ENCODE assay signal across 11 cellular contexts in the genomic region with DNA sequence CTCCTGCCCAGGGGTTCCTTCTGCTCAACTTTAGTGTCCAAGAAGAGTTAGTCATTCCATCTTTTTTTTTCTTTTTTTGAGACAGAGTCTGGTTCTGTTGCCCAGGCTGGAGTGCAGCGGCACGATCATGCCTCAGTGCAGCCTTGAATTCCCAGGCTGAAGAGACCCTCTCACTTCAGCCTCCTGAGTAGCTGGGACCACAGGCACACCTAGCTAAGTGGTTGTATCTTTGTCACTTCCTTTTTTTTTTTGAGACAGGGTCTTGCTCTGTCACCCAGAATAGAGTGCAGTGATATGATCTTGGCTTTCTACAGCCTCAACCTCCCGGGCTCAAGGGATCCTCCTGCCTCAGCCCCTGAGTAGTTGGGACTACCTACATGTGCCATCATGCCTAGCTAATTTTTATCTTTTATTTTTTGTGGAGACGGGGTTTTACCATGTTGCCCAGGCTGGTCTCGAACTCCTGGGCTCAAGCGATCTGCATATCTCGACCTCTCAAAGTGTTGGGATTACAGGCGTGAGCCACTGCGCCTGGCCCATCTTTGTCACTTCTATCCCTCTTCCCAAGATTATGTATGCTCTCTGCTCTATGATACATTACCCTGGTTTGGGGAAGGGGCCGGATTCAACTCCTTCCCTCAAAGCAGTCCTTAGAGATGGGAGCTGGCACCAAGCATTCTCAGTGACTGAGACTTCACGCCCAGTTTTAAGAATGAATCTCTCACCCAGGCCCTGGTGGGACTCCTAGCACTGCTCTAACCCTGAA. TPM values are rescaled to one million over a fixed set of nuclear protein-coding genes. Genes with fewer than 3 reads are reported as not detected.
A peak's percentile ranks its signal among the peaks of the same experiment; 100 is the strongest.
DNase-seq lines count a peak whose midpoint lies in the region; ATAC-seq and TF ChIP-seq lines count a peak whose summit lies in the region.
"Had no signal": no experiment of that assay in that cellular context is flagged by ENCODE, and none has a peak within 500 bp of the region (broad histone marks: within the 10 kb centered on the region; RNA-seq: fewer than 3 reads in every experiment).

No MANE protein-coding gene starts in this region.

- no peaks in the 10 kb centered on the region for H3K9me3 ChIP-seq in CD4-positive, alpha-beta memory T cell (ENCODE audit: control insufficient read depth in 1 of 2, low read length in 2 of 2)
- H3K9me3 ChIP-seq in PC-9 (ENCODE audit: insufficient read depth, low read depth): no peaks in the 10 kb centered on the region
- no peaks in the 10 kb centered on the region for H3K9me3 ChIP-seq in parathyroid adenoma (ENCODE audit: control insufficient read depth, low read length)
- no peaks in the 10 kb centered on the region for H3K9me3 ChIP-seq in HAP-1
- H3K9me3 ChIP-seq in upper lobe of right lung: no peaks in the 10 kb centered on the region
- H3K9me3 ChIP-seq: Peyer's patch had no signal

- H3K36me3 Mint-ChIP-seq in CD4-positive, alpha-beta memory T cell: peaks cover 0 to 4% of the 10 kb centered on the region in 2 donors
- H3K36me3 Mint-ChIP-seq in dendritic cell treated with granulocyte-macrophage colony-stimulating factor and Interleukin-4, amounts not matched to agents 40 ng/mL and 50 ng/mL, for 4 days (ENCODE audit: low read depth): peaks cover 50% of the 10 kb centered on the region
- H3K36me3 Mint-ChIP-seq: brain had no signal

- peaks cover 48% of the 10 kb centered on the region for H3K4me1 ChIP-seq in CD4-positive, alpha-beta memory T cell (ENCODE audit: insufficient read depth, low read length)
- H3K4me1 ChIP-seq in PC-9 (replicated peaks; ENCODE audit: insufficient read depth) (peaks cover 56% of the 10 kb centered on the region), parathyroid adenoma (no peaks in the 10 kb centered on the region), HAP-1 (peaks cover 3% of the 10 kb centered on the region; the same call in 1 of the 2 replicates), upper lobe of right lung (peaks cover 10% of the 10 kb centered on the region)

- no peaks in the 10 kb centered on the region for H3K36me3 ChIP-seq in CD4-positive, alpha-beta memory T cell (ENCODE audit: insufficient read depth, low read length)
- H3K36me3 ChIP-seq in PC-9 (ENCODE audit: low read depth) (0 out of 2 replicates have a peak, but pooled peaks cover 5% of the 10 kb centered on the region), parathyroid adenoma (ENCODE audit: control insufficient read depth, insufficient read depth, low read length) (no peaks in the 10 kb centered on the region), HAP-1 (replicated peaks) (peaks cover 8% of the 10 kb centered on the region), upper lobe of right lung (peaks cover 21% of the 10 kb centered on the region)

- H3K9me3 Mint-ChIP-seq in CD4-positive, alpha-beta memory T cell: peaks cover 0 to 4% (median 0%) of the 10 kb centered on the region in 8 donors
- H3K9me3 Mint-ChIP-seq in dendritic cell treated with granulocyte-macrophage colony-stimulating factor and Interleukin-4, amounts not matched to agents 40 ng/mL and 50 ng/mL, for 4 days: no peaks in the 10 kb centered on the region

- H3K4me2 ChIP-seq in PC-9: peak overlapping the region; percentile 78
- no peak overlapping the region for H3K4me2 ChIP-seq in parathyroid adenoma (ENCODE audit: low read length)

- H3K79me2 ChIP-seq in PC-9 (ENCODE audit: low read depth) (peaks cover 4% of the 10 kb centered on the region), parathyroid adenoma (peaks cover 5% of the 10 kb centered on the region)

- CTCF ChIA-PET in CD4-positive, alpha-beta memory T cell (lab: Charles Lee; ENCODE audit: partially characterized antibody): interaction anchor here (0.7 to 11.2 kb wide), 7 partner anchors 10 to 91 kb away, joined by 3 to 155 read pairs (median 4); partner anchors contain the start of genes POLD4, SSH3 and TBC1D10C
- CTCF ChIA-PET in PC-9 (lab: Charles Lee): no interaction called here

- peak overlapping the region; percentile 55 for H3K27ac ChIP-seq in CD4-positive, alpha-beta memory T cell (ENCODE audit: low read depth, low read length)
- H3K27ac ChIP-seq in PC-9: peak overlapping the region; percentile 87
- peak overlapping the region; percentile 70 for H3K27ac ChIP-seq in parathyroid adenoma
- no peak overlapping the region for H3K27ac ChIP-seq in upper lobe of right lung

- no peak for DNase-seq in CD4-positive, alpha-beta memory T cell
- DNase-seq in PC-9 (no peak), Ammon's horn (ENCODE audit: low spot score) (no peak), HAP-1 (ENCODE audit: low spot score in 2 of 2) (no peak), upper lobe of right lung (no peak)
- no peak for DNase-seq in central memory CD4-positive, alpha-beta T cell
- DNase-seq: NCI-H1105 treated with DMSO at 0.1 percent for 48 hours had no signal

- no peaks in the 10 kb centered on the region for H3K27me3 ChIP-seq in CD4-positive, alpha-beta memory T cell (ENCODE audit: insufficient read depth, low read length)
- H3K27me3 ChIP-seq in PC-9 (ENCODE audit: insufficient read depth, low read depth): no peaks in the 10 kb centered on the region
- H3K27me3 ChIP-seq in parathyroid adenoma (ENCODE audit: control insufficient read depth, insufficient read depth, low read length): no peaks in the 10 kb centered on the region
- no peaks in the 10 kb centered on the region for H3K27me3 ChIP-seq in HAP-1 (ENCODE audit: low read depth)
- no peaks in the 10 kb centered on the region for H3K27me3 ChIP-seq in upper lobe of right lung
- H3K27me3 ChIP-seq: Peyer's patch had no signal

- intact Hi-C loops in CD4-positive, alpha-beta memory T cell (cut with micrococcal nuclease): no loop called here
- intact Hi-C loops in PC-9 (cut with micrococcal nuclease; ENCODE audit: unreplicated experiment): loop anchor here (2.0 to 10.0 kb wide), 5 partner anchors 25 to 359 kb away; partner anchors contain the start of genes ANKRD13D and PC
- intact Hi-C loops in dendritic cell treated with granulocyte-macrophage colony-stimulating factor and Interleukin-4, amounts not matched to agents 40 ng/mL and 50 ng/mL, for 4 days (cut with micrococcal nuclease): no loop called here
- intact Hi-C loops in upper lobe of right lung (cut with DNase I): no loop called here

- H3K4me3 ChIP-seq in CD4-positive, alpha-beta memory T cell (ENCODE audit: low read length in 2 of 2): no peak overlapping the region
- H3K4me3 ChIP-seq in PC-9: peak overlapping the region; percentile 23; the same call in 1 of the 2 replicates
- H3K4me3 ChIP-seq in parathyroid adenoma (ENCODE audit: low read depth, low read length): no peak overlapping the region
- no peak overlapping the region for H3K4me3 ChIP-seq in HAP-1
- H3K4me3 ChIP-seq in upper lobe of right lung: no peak overlapping the region
- H3K4me3 ChIP-seq: Peyer's patch had no signal

- no peaks in the 10 kb centered on the region for H3K27me3 Mint-ChIP-seq in CD4-positive, alpha-beta memory T cell
- peaks cover 3% of the 10 kb centered on the region for H3K27me3 Mint-ChIP-seq in dendritic cell treated with granulocyte-macrophage colony-stimulating factor and Interleukin-4, amounts not matched to agents 40 ng/mL and 50 ng/mL, for 4 days
- H3K27me3 Mint-ChIP-seq: brain had no signal

- TF ChIP-seq CTCF in PC-9 (conservative IDR thresholded peaks at IDR 0.05): no peak
- no peak for TF ChIP-seq CTCF in parathyroid adenoma (IDR thresholded peaks at IDR 0.05)
- no peak for TF ChIP-seq CTCF in upper lobe of right lung (IDR thresholded peaks at IDR 0.05)

- POLR2A ChIA-PET in CD4-positive, alpha-beta memory T cell (lab: Charles Lee; ENCODE audit: partially characterized antibody): interaction anchor here (0.7 to 13.1 kb wide), 7 partner anchors 11 to 73 kb away, joined by 3 to 358 read pairs (median 7); partner anchors contain the start of genes ANKRD13D, GRK2 and SSH3
- POLR2A ChIA-PET in PC-9 (lab: Charles Lee; ENCODE audit: unreplicated experiment): interaction anchor here (0.5 to 0.6 kb wide), 3 partner anchors 355 to 597 kb away, joined by 3 to 7 read pairs (median 3); no protein-coding TSS in a partner anchor

- H3F3A ChIP-seq in PC-9 (ENCODE audit: insufficient read depth, low read depth): peaks cover 68% of the 10 kb centered on the region

- H2AFZ ChIP-seq in PC-9: peak overlapping the region; percentile 18; the same call in 1 of the 2 replicates
- H2AFZ ChIP-seq in parathyroid adenoma: no peak overlapping the region

- peak overlapping the region; percentile 82 to 97 (median 93) for H3K27ac Mint-ChIP-seq in CD4-positive, alpha-beta memory T cell
- H3K27ac Mint-ChIP-seq in dendritic cell treated with granulocyte-macrophage colony-stimulating factor and Interleukin-4, amounts not matched to agents 40 ng/mL and 50 ng/mL, for 4 days: peak overlapping the region; percentile 41

- no peaks in the 10 kb centered on the region for H4K20me1 ChIP-seq in PC-9 (ENCODE audit: insufficient read depth)

- no peak overlapping the region for H3K9ac ChIP-seq in parathyroid adenoma

- H3K4me3 Mint-ChIP-seq in CD4-positive, alpha-beta memory T cell: peak overlapping the region in 7 of 8 donors; percentile 51 to 89 (median 74)
- no peak overlapping the region for H3K4me3 Mint-ChIP-seq in dendritic cell treated with granulocyte-macrophage colony-stimulating factor and Interleukin-4, amounts not matched to agents 40 ng/mL and 50 ng/mL, for 4 days

- in situ Hi-C loops in HAP-1 (cut with MboI; ENCODE audit: low sequenced_read_pairs): loop anchor here (10.0 kb wide), 1 partner anchor 229 kb away; no protein-coding TSS in a partner anchor

- no peaks in the 10 kb centered on the region for H3K9me2 ChIP-seq in PC-9 (ENCODE audit: insufficient read depth)

- peaks cover 26 to 66% (median 47%) of the 10 kb centered on the region in 4 donors for H3K4me1 Mint-ChIP-seq in CD4-positive, alpha-beta memory T cell
- H3K4me1 Mint-ChIP-seq in dendritic cell treated with granulocyte-macrophage colony-stimulating factor and Interleukin-4, amounts not matched to agents 40 ng/mL and 50 ng/mL, for 4 days (ENCODE audit: low read depth): peaks cover 43% of the 10 kb centered on the region

- BruUV-seq in PC-9 (replicated peaks; lab: Mats Ljungman, UMichigan): TSS peak; percentile 52

- no peak for ATAC-seq in upper lobe of right lung

RNA-seq across cellular contexts. Expression of gene SSH3, which starts 10.0 kb away (rescaled TPM):
- 10 to 100 TPM; 22.5 to 26.3 TPM for total RNA-seq in CD4-positive, alpha-beta memory T cell
- polyA plus RNA-seq in CD4-positive, alpha-beta memory T cell: 1 to 10 TPM in 1 of 2 donors, under 1 TPM in 1; 0.79 to 6.5 TPM
- 97.8 and 124 TPM in 2 replicates for total RNA-seq in PC-9 (2021)
- 36.4 TPM for total RNA-seq in upper lobe of right lung

RNA-seq across cellular contexts. Expression of gene ANKRD13D, which starts 24.2 kb away (rescaled TPM):
- 100 to 1,000 TPM; 244 to 247 TPM for total RNA-seq in CD4-positive, alpha-beta memory T cell
- 10 to 100 TPM; 12.0 to 31.3 TPM for polyA plus RNA-seq in CD4-positive, alpha-beta memory T cell
- total RNA-seq in PC-9 (2021): 79.6 and 93.2 TPM in 2 replicates
- total RNA-seq in upper lobe of right lung: 59.4 TPM

RNA-seq across cellular contexts. Expression of gene POLD4, which starts 40.0 kb away (rescaled TPM):
- 10 to 100 TPM; 87.9 to 91.3 TPM for total RNA-seq in CD4-positive, alpha-beta memory T cell
- 10 to 100 TPM; 93.6 to 96.2 TPM for polyA plus RNA-seq in CD4-positive, alpha-beta memory T cell
- 67.1 and 83.7 TPM in 2 replicates for total RNA-seq in PC-9 (2021)
- 69.3 TPM for total RNA-seq in upper lobe of right lung

RNA-seq across cellular contexts. Expression of gene GRK2, which starts 47.0 kb away (rescaled TPM):
- total RNA-seq in CD4-positive, alpha-beta memory T cell: 100 to 1,000 TPM; 299 to 310 TPM
- 10 to 100 TPM; 12.8 to 63.7 TPM for polyA plus RNA-seq in CD4-positive, alpha-beta memory T cell
- 76.7 and 102 TPM in 2 replicates for total RNA-seq in PC-9 (2021)
- total RNA-seq in upper lobe of right lung: 98.4 TPM
